10 cellular contexts compared by ENCODE assay signal in the genomic region with DNA sequence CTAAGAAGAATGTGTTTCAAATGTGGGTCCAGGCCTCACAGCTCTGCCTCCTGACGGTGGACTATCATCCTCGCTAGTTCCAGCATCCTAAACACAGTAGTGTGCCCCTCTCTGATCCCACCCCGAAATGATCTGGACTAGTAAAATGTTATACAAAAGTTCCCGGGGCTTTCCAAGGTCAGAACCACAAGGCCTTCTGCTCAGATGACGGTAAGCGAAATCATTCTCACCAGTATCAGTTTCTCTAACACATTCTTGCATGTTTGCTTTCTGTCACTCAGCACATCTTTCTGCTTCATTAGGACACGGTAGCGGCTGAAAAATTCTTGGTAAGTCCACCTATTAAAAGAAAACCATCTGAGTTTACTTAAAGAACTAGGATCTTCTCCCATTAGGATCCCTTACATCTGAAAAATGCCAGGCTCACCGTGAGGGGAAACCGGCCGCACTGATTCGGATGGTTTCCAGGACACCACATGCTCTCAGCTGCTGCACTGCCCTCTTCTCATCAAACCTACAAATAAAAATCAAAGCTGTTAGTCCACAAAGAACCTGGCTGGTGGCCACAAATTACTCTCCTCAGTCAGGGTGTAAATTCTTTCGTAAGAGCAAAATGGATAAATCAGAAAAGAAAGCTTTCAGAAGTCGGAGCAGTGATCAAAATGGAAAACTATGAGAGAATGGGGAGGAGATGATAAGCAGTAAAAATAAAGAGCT.
DNase-seq lines count a peak whose midpoint lies in the region; ATAC-seq and TF ChIP-seq lines count a peak whose summit lies in the region.
"Had no signal": no experiment of that assay in that cellular context is flagged by ENCODE, and none has a peak within 500 bp of the region (broad histone marks: within the 10 kb centered on the region; RNA-seq: fewer than 3 reads in every experiment).

No MANE protein-coding gene starts in this region.

- H3K4me1 Mint-ChIP-seq in T-helper 17 cell (peaks cover 14% of the 10 kb centered on the region), mesothelial cell of epicardium (no peaks in the 10 kb centered on the region)

- CTCF ChIA-PET in GM10248 (lab: Yijun Ruan, JAX): interaction anchor here (1.2 to 1.7 kb wide), 4 partner anchors 17 to 355 kb away, joined by 3 to 5 read pairs (median 4); no protein-coding TSS in a partner anchor

- no peaks in the 10 kb centered on the region for H3K9me3 ChIP-seq in T-helper 17 cell (ENCODE audit: control insufficient read depth, low read length, poor library complexity, severe bottlenecking)

- H3K9me3 Mint-ChIP-seq in mesothelial cell of epicardium: no peaks in the 10 kb centered on the region
- H3K9me3 Mint-ChIP-seq: dendritic cell treated with granulocyte-macrophage colony-stimulating factor and Interleukin-4, amounts not matched to agents 40 ng/mL and 50 ng/mL, for 4 days had no signal

- no peak overlapping the region for H3K4me3 ChIP-seq in brain microvascular endothelial cell (ENCODE audit: low read depth, low read length)

- TF ChIP-seq CTCF in GM10248 (IDR thresholded peaks at IDR 0.05; ENCODE audit: control extremely low read depth, extremely low read depth, low read depth, missing control alignments): no peak
- no peak for TF ChIP-seq CTCF in mesothelial cell of epicardium (IDR thresholded peaks at IDR 0.05; ENCODE audit: unreplicated experiment)
- TF ChIP-seq CTCF in brain microvascular endothelial cell (IDR thresholded peaks at IDR 0.05; ENCODE audit: low read depth, low read length, missing control alignments): no peak

- H3K27me3 ChIP-seq in brain microvascular endothelial cell (replicated peaks): no peaks in the 10 kb centered on the region

- H3K4me3 Mint-ChIP-seq in T-helper 17 cell (peak overlapping the region; percentile 1), mesothelial cell of epicardium (no peak overlapping the region)
- H3K4me3 Mint-ChIP-seq: dendritic cell treated with granulocyte-macrophage colony-stimulating factor and Interleukin-4, amounts not matched to agents 40 ng/mL and 50 ng/mL, for 4 days had no signal

- ATAC-seq in GM19023 (IDR thresholded peaks at IDR 0.05; ENCODE audit: unreplicated experiment): peak; percentile 60
- peak; percentile 77 for ATAC-seq in HG02840 (IDR thresholded peaks at IDR 0.05; ENCODE audit: low FRiP score, unreplicated experiment)
- ATAC-seq in T-helper 17 cell: peak; percentile 48

- no peak overlapping the region for H3K27ac ChIP-seq in brain microvascular endothelial cell

- H3K36me3 Mint-ChIP-seq in T-helper 17 cell (ENCODE audit: low read depth): peaks cover 14% of the 10 kb centered on the region
- peaks cover 42% of the 10 kb centered on the region for H3K36me3 Mint-ChIP-seq in mesothelial cell of epicardium

- in situ Hi-C loops in brain microvascular endothelial cell (cut with HindIII; ENCODE audit: low pct_ligation_motif_present, low sequenced_read_pairs): no loop called here

- H3K27ac Mint-ChIP-seq in T-helper 17 cell (peak overlapping the region; percentile 90), mesothelial cell of epicardium (no peak overlapping the region)
- H3K27ac Mint-ChIP-seq: dendritic cell treated with granulocyte-macrophage colony-stimulating factor and Interleukin-4, amounts not matched to agents 40 ng/mL and 50 ng/mL, for 4 days had no signal

- no peaks in the 10 kb centered on the region for H3K27me3 Mint-ChIP-seq in T-helper 17 cell
- H3K27me3 Mint-ChIP-seq in mesothelial cell of epicardium (ENCODE audit: low read depth): no peaks in the 10 kb centered on the region
- H3K27me3 Mint-ChIP-seq: dendritic cell treated with granulocyte-macrophage colony-stimulating factor and Interleukin-4, amounts not matched to agents 40 ng/mL and 50 ng/mL, for 4 days had no signal

- DNase-seq in GM10248 (ENCODE audit: extremely low spot score) (peak; percentile 67), T-helper 17 cell (no peak), mesothelial cell of epicardium (ENCODE audit: low spot score in 2 of 2, unreplicated experiment in 2 of 2) (no peak), brain microvascular endothelial cell (no peak), ecto neural progenitor cell (ENCODE audit: low spot score) (no peak)
- DNase-seq in stimulated activated CD4-positive, alpha-beta T cell treated with anti-CD3 and anti-CD28 coated beads, Interleukin-12 subunit alpha, Interleukin-12 subunit beta, amount 100 ng/mL, for 4 hours: no peak
- DNase-seq: activated CD8-positive, alpha-beta memory T cell treated with anti-CD3 and anti-CD28 coated beads for 24 hours had no signal

- POLR2A ChIA-PET in GM10248 (lab: Yijun Ruan, JAX): no interaction called here

- H3K36me3 ChIP-seq in brain microvascular endothelial cell (replicated peaks): peaks cover 16% of the 10 kb centered on the region
